In the genomic region with DNA sequence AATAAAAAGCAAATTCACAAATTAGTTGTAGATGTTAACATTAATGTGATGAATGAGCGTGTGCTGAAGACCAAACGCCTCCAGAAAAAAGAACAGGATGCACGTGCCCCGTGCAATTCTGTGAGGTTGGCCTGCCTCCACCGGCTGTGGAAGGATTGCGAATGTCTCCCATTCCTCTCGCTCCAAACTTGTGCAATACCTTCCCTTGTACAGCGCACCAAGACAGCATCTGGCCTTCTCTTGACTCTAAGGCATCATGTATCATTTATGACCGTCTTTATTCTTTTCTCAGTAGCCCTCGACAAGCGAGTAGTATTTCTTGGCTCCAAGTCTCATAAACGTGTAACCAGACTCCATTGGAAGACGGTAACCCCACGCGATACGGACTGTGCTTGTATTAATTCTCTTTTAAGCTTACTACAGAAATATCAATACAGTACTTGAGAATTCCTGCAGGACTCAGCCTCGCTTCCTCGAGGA, we compare ENCODE assay signal across 8 cellular contexts. TPM values are rescaled to one million over a fixed set of nuclear protein-coding genes. Genes with fewer than 3 reads are reported as not detected.
A peak's percentile ranks its signal among the peaks of the same experiment; 100 is the strongest.
DNase-seq lines count a peak whose midpoint lies in the region; ATAC-seq and TF ChIP-seq lines count a peak whose summit lies in the region.

No MANE protein-coding gene starts in this region.

- peaks cover 18% of the 10 kb centered on the region for H3K79me2 ChIP-seq in DOHH2 (ENCODE audit: control insufficient read depth, low read length)

- WGBS in heart right ventricle, 2 donors = 3 to 4% methylated on average over 18 of the region's 18 CpGs

- H3K27me3 Mint-ChIP-seq in activated naive CD4-positive, alpha-beta T cell treated with anti-CD3 and anti-CD28 coated beads for 36 hours (ENCODE audit: low read depth) = no peaks in the 10 kb centered on the region

- H3K9me2 ChIP-seq in DOHH2 (replicated peaks; ENCODE audit: control insufficient read depth, low read length) = no peaks in the 10 kb centered on the region

- peaks cover 13% of the 10 kb centered on the region for H3K36me3 ChIP-seq in DOHH2 (ENCODE audit: control insufficient read depth, low read length)
- H3K36me3 ChIP-seq in KOPT-K1 (ENCODE audit: insufficient read depth, low read length) = peaks cover 14% of the 10 kb centered on the region; the same call in 1 of the 2 replicates
- peaks cover 0 to 15% (median 5%) of the 10 kb centered on the region in 9 donors for H3K36me3 ChIP-seq in heart right ventricle
- H3K36me3 ChIP-seq in rectal smooth muscle tissue (ENCODE audit: control insufficient read depth, insufficient read depth, low read length) = peaks cover 15% of the 10 kb centered on the region

- no peaks in the 10 kb centered on the region for H3K9me3 Mint-ChIP-seq in activated naive CD4-positive, alpha-beta T cell treated with anti-CD3 and anti-CD28 coated beads for 36 hours

- H3K27ac ChIP-seq in DOHH2 (ENCODE audit: low read depth, low read length) = peak overlapping the region; percentile 12; the same call in 1 of the 2 replicates
- H3K27ac ChIP-seq in KOPT-K1 (ENCODE audit: low read depth, low read length, poor library complexity, severe bottlenecking) = peak overlapping the region; percentile 56
- H3K27ac ChIP-seq in heart right ventricle = peak overlapping the region; percentile 30 to 95 (median 90)
- peak overlapping the region; percentile 83 for H3K27ac ChIP-seq in rectal smooth muscle tissue (ENCODE audit: low read depth, low read length)

- ATAC-seq in heart right ventricle = peak; percentile 3 to 28 (median 12)
- no peak for ATAC-seq in HG03439 (IDR thresholded peaks at IDR 0.05; ENCODE audit: unreplicated experiment)
- no peak for ATAC-seq in HG02759 (IDR thresholded peaks at IDR 0.05; ENCODE audit: unreplicated experiment)
- no peak for ATAC-seq in HG03175 (IDR thresholded peaks at IDR 0.05; ENCODE audit: unreplicated experiment)

- H3K4me1 Mint-ChIP-seq in activated naive CD4-positive, alpha-beta T cell treated with anti-CD3 and anti-CD28 coated beads for 36 hours (ENCODE audit: low read depth) = peaks cover 27% of the 10 kb centered on the region

- H3K9me3 ChIP-seq in DOHH2 (ENCODE audit: control insufficient read depth, insufficient read depth, low read length) = peaks cover 3% of the 10 kb centered on the region; the same call in 1 of the 2 replicates
- H3K9me3 ChIP-seq in KOPT-K1 (ENCODE audit: insufficient read depth, low read length, poor library complexity, severe bottlenecking) = no peaks in the 10 kb centered on the region
- no peaks in the 10 kb centered on the region for H3K9me3 ChIP-seq in heart right ventricle

- intact Hi-C loops in activated naive CD4-positive, alpha-beta T cell treated with anti-CD3 and anti-CD28 coated beads for 36 hours (cut with micrococcal nuclease) = loop anchor here (10.0 kb wide), 1 partner anchor 939 kb away; the partner anchor contains the start of gene CCL27
- intact Hi-C loops in heart right ventricle (cut with DNase I) = loop anchor here in 3 of 10 donors (5.0 to 10.0 kb wide), 5 partner anchors 44 to 129 kb away; partner anchors contain the start of genes CCDC107 (in 1 of the 3), CREB3 (in 1 of the 3), RMRP (in 1 of the 3) and RUSC2 (in 1 of the 3)

- DNase-seq in activated naive CD4-positive, alpha-beta T cell treated with anti-CD3 and anti-CD28 coated beads for 36 hours = peak; percentile 55
- peak; percentile 55 to 58 for DNase-seq in heart right ventricle

- no peaks in the 10 kb centered on the region for H3F3A ChIP-seq in DOHH2 (ENCODE audit: control insufficient read depth, insufficient read depth)

- H3K4me3 ChIP-seq in DOHH2 (ENCODE audit: low read length) = peak overlapping the region; percentile 78
- peak overlapping the region in 9 of 10 donors; percentile 14 to 86 (median 70) for H3K4me3 ChIP-seq in heart right ventricle
- H3K4me3 ChIP-seq in rectal smooth muscle tissue (ENCODE audit: low read length) = peak overlapping the region; percentile 63

- peak overlapping the region; percentile 88 for H3K4me2 ChIP-seq in DOHH2 (ENCODE audit: low read length)

- 0 out of 2 replicates have a peak, but pooled peaks cover 2% of the 10 kb centered on the region for H4K20me1 ChIP-seq in DOHH2 (ENCODE audit: control insufficient read depth, insufficient read depth, low read depth, low read length)

- CTCF ChIA-PET in activated naive CD4-positive, alpha-beta T cell treated with anti-CD3 and anti-CD28 coated beads for 36 hours (lab: Charles Lee) = interaction anchor here (0.6 to 1.4 kb wide), 18 partner anchors 12 to 493 kb away, joined by 3 to 9 read pairs (median 4); partner anchors contain the start of genes ARHGEF39, CREB3, GBA2 and RGP1

- TF ChIP-seq CTCF in DOHH2 (IDR thresholded peaks at IDR 0.05; ENCODE audit: low read depth, low read length, poor library complexity, severe bottlenecking) (no peak), heart right ventricle (IDR thresholded peaks at IDR 0.05) (no peak)

- H3K27me3 ChIP-seq in DOHH2 (ENCODE audit: control insufficient read depth, low read length) = no peaks in the 10 kb centered on the region
- H3K27me3 ChIP-seq in heart right ventricle = no peaks in the 10 kb centered on the region
- no peaks in the 10 kb centered on the region for H3K27me3 ChIP-seq in rectal smooth muscle tissue (ENCODE audit: control insufficient read depth, insufficient read depth, low read length)

- peak overlapping the region; percentile 84 for H3K27ac Mint-ChIP-seq in activated naive CD4-positive, alpha-beta T cell treated with anti-CD3 and anti-CD28 coated beads for 36 hours

- H3K4me1 ChIP-seq in DOHH2 (ENCODE audit: control insufficient read depth, low read length) (peaks cover 47% of the 10 kb centered on the region), heart right ventricle (peaks cover 0 to 38% (median 25%) of the 10 kb centered on the region in 9 donors), rectal smooth muscle tissue (ENCODE audit: control insufficient read depth, insufficient read depth, low read length) (peaks cover 15% of the 10 kb centered on the region)

- no peaks in the 10 kb centered on the region for H3K36me3 Mint-ChIP-seq in activated naive CD4-positive, alpha-beta T cell treated with anti-CD3 and anti-CD28 coated beads for 36 hours (ENCODE audit: low read depth)

- peak overlapping the region; percentile 98 for H3K4me3 Mint-ChIP-seq in activated naive CD4-positive, alpha-beta T cell treated with anti-CD3 and anti-CD28 coated beads for 36 hours

- H3K9ac ChIP-seq in rectal smooth muscle tissue (ENCODE audit: low read length) = peak overlapping the region; percentile 34

RNA-seq across cellular contexts. Expression of gene TESK1, which starts 1.5 kb away (rescaled TPM):
- total RNA-seq in activated naive CD4-positive, alpha-beta T cell treated with anti-CD3 and anti-CD28 coated beads for 36 hours = 10 to 100 TPM; 18.3 to 19.0 TPM
- 10 to 100 TPM; 18.0 to 33.1 (median 22.7) TPM for total RNA-seq in heart right ventricle
- polyA plus RNA-seq in heart right ventricle = 10 to 100 TPM; 36.4 to 38.8 TPM

RNA-seq across cellular contexts. Expression of gene CD72, which starts 14.7 kb away (rescaled TPM):
- total RNA-seq in activated naive CD4-positive, alpha-beta T cell treated with anti-CD3 and anti-CD28 coated beads for 36 hours = 1 to 10 TPM; 2.9 to 4.5 TPM
- 1 to 10 TPM in 4 of 10 donors, under 1 TPM in 5, not detected in 1; 0.51 to 6.8 (median 0.54) TPM for total RNA-seq in heart right ventricle
- polyA plus RNA-seq in heart right ventricle = under 1 TPM; 0.43 to 0.73 TPM

RNA-seq across cellular contexts. Expression of gene SIT1, which starts 47.2 kb away (rescaled TPM):
- total RNA-seq in activated naive CD4-positive, alpha-beta T cell treated with anti-CD3 and anti-CD28 coated beads for 36 hours = 10 to 100 TPM; 44.0 to 45.4 TPM
- 1 to 10 TPM in 1 of 10 donors, under 1 TPM in 5, not detected in 4; 0.19 to 3.6 (median 0.33) TPM for total RNA-seq in heart right ventricle
- polyA plus RNA-seq in heart right ventricle = under 1 TPM in 1 of 2 donors, not detected in 1; 0.25 TPM

RNA-seq across cellular contexts. Expression of gene RMRP, which starts 54.3 kb away (rescaled TPM):
- over 10,000 TPM in 1 of 2 experiments, 1,000 to 10,000 TPM in 1; 7,381 to 12,571 TPM for total RNA-seq in activated naive CD4-positive, alpha-beta T cell treated with anti-CD3 and anti-CD28 coated beads for 36 hours
- over 10,000 TPM in 3 of 10 donors, 1,000 to 10,000 TPM in 7; 3,879 to 14,997 (median 5,788) TPM for total RNA-seq in heart right ventricle
- 100 to 1,000 TPM in 1 of 2 donors, 10 to 100 TPM in 1; 14.9 to 476 TPM for polyA plus RNA-seq in heart right ventricle

RNA-seq across cellular contexts. Expression of gene CCDC107, which starts 54.5 kb away (rescaled TPM):
- 1 to 10 TPM; 5.6 to 6.4 TPM for total RNA-seq in activated naive CD4-positive, alpha-beta T cell treated with anti-CD3 and anti-CD28 coated beads for 36 hours
- 10 to 100 TPM; 37.9 to 54.0 (median 43.9) TPM for total RNA-seq in heart right ventricle
- polyA plus RNA-seq in heart right ventricle = 100 to 1,000 TPM in 1 of 2 donors, 10 to 100 TPM in 1; 95.3 to 210 TPM

Comparison
In these comparisons a context has a peak if more than half of its experiments do, and no peak if none do; other contexts are left out.
1. H3K27ac ChIP-seq: peak in every context shown above with its lines; median percentile 90 in heart right ventricle; 83 in rectal smooth muscle tissue; 56 in KOPT-K1; 12 in DOHH2.
2. ATAC-seq: peak in heart right ventricle (8 of 8); none in HG03439 (single experiment), HG02759 (single experiment) and HG03175 (single experiment).
3. RNA of gene SIT1, which starts 47.2 kb away (total RNA-seq): 44.0 to 45.4 TPM in activated naive CD4-positive, alpha-beta T cell treated with anti-CD3 and anti-CD28 coated beads for 36 hours; 0.19 to 3.6 TPM in heart right ventricle; every median in the first group is over 4 times any median in the second.
4. Peak in every context shown above with its lines, with median percentiles within 50 percentile points of each other: H3K4me3 ChIP-seq.